ENCODE assay signal across 10 cellular contexts in genomic region chr6:38030380-38030779, GRCh38.
"Had no signal": no experiment of that assay in that cellular context is flagged by ENCODE, and none has a peak within 500 bp of the region (broad histone marks: within the 10 kb centered on the region; RNA-seq: fewer than 3 reads in every experiment).

No MANE protein-coding gene starts in this region.

- H2AFZ ChIP-seq: GM23248 had no signal

- H3K27ac ChIP-seq: GM23248, HL-60 had no signal

- H3K4me3 ChIP-seq: GM23248, HAP-1, K562 had no signal

- H3K4me3 Mint-ChIP-seq: HFFc6 had no signal

- H3K9me3 Mint-ChIP-seq: HFFc6 had no signal

- FAIRE-seq: K562 had no signal

- H3K36me3 ChIP-seq: HAP-1 had no signal

- H3K9me3 ChIP-seq: HAP-1 had no signal

- DNase-seq: GM23248, GOT3, H7, HFFc6, IMR-90, KG1 had no signal

- H3K27ac Mint-ChIP-seq: HFFc6 had no signal

- ATAC-seq: HCT116, K562 had no signal

- H3K9ac ChIP-seq: GM23248 had no signal
